20 cellular contexts compared by ENCODE assay signal in the genomic region with DNA sequence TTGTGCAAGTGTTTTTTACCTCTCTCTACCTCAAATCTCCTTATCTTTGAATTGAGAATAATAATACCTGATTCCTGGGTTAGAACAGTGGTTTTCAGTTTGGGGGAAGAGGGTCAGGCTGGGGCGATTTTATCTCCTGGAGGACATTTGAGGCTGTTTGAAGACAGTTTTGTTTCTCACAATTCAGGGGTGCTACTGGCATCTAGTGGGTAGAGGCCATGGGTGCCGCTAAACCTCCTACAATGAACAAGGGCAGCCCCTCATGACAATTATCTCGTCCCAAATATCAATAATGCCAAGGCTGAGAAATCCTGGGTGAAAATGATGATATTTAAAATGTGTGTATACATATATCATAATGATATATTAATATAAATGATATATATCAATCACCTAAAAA.
DNase-seq lines count a peak whose midpoint lies in the region; ATAC-seq, FAIRE-seq and TF ChIP-seq lines count a peak whose summit lies in the region.
"Had no signal": no experiment of that assay in that cellular context is flagged by ENCODE, and none has a peak within 500 bp of the region (broad histone marks: within the 10 kb centered on the region; RNA-seq: fewer than 3 reads in every experiment).

No MANE protein-coding gene starts in this region.

- H3K4me3 ChIP-seq in AG04449 (ENCODE audit: low read depth, low read length) = no peak overlapping the region
- H3K4me3 ChIP-seq in OCI-LY7 (ENCODE audit: low read depth, low read length, poor library complexity, severe bottlenecking) = no peak overlapping the region
- H3K4me3 ChIP-seq in epithelial cell of proximal tubule (ENCODE audit: low read depth, low read length) = no peak overlapping the region
- no peak overlapping the region for H3K4me3 ChIP-seq in small intestine (ENCODE audit: low read depth in 1 of 2, low read length in 2 of 2)
- H3K4me3 ChIP-seq: ovary, spleen, vagina had no signal

- DNase-seq in AG04449 (ENCODE audit: low read depth, low spot score) (no peak), OCI-LY7 (ENCODE audit: low spot score) (no peak), epithelial cell of proximal tubule (ENCODE audit: low read depth) (no peak), ecto neural progenitor cell (ENCODE audit: low spot score) (no peak), small intestine (no peak)
- DNase-seq: activated CD4-positive, alpha-beta T cell treated with anti-CD3 and anti-CD28 coated beads for 1 hour; activated naive CD8-positive, alpha-beta T cell treated with anti-CD3 and anti-CD28 coated beads for 36 hours; activated T-cell treated with anti-CD3 and anti-CD28 coated beads for 4 hours; AML-193; DMS53; glutamatergic neuron; NCI-H446 treated with DMSO at 0.1 percent for 48 hours; ovary; spleen; stimulated activated naive CD8-positive, alpha-beta T cell treated with anti-CD3 and anti-CD28 coated beads, Interleukin-15, amount 100 ng/mL, for 72 hours had no signal

- CTCF ChIA-PET in AG04449 (lab: Yijun Ruan, JAX) (interaction anchor here (0.7 to 1.1 kb wide), 3 partner anchors 20 to 348 kb away, joined by 3 to 4 read pairs (median 3); no protein-coding TSS in a partner anchor), OCI-LY7 (lab: Charles Lee; ENCODE audit: unreplicated experiment) (no interaction called here)

- no peak for ATAC-seq in HG02763 (IDR thresholded peaks at IDR 0.05; ENCODE audit: unreplicated experiment)
- ATAC-seq in HG03521 (IDR thresholded peaks at IDR 0.05; ENCODE audit: unreplicated experiment) = no peak
- ATAC-seq: stimulated activated naive CD8-positive, alpha-beta T cell treated with anti-CD3 and anti-CD28 coated beads, Interleukin-15, amount 100 ng/mL, for 72 hours had no signal

- no peaks in the 10 kb centered on the region for H3K9me2 ChIP-seq in OCI-LY7 (ENCODE audit: insufficient read depth, low read length)

- H3K4me1 ChIP-seq in OCI-LY7 (ENCODE audit: insufficient read depth, low read length, poor library complexity, severe bottlenecking) (no peaks in the 10 kb centered on the region), small intestine (ENCODE audit: control insufficient read depth in 2 of 2, insufficient read depth in 1 of 2, low read depth in 1 of 2, low read length in 1 of 2) (no peaks in the 10 kb centered on the region)
- H3K4me1 ChIP-seq: spleen, vagina had no signal

- POLR2A ChIA-PET in AG04449 (lab: Yijun Ruan, JAX) = no interaction called here
- POLR2A ChIA-PET in OCI-LY7 (lab: Charles Lee) = no interaction called here

- no peaks in the 10 kb centered on the region for H4K20me1 ChIP-seq in OCI-LY7 (ENCODE audit: insufficient read depth, low read length)

- no peaks in the 10 kb centered on the region for H3K79me2 ChIP-seq in OCI-LY7 (ENCODE audit: insufficient read depth, low read depth, low read length)

- TF ChIP-seq CTCF in AG04449 (IDR thresholded peaks at IDR 0.05; ENCODE audit: insufficient read depth, low read length, missing control alignments) (peak; percentile 21), GM12873 (IDR thresholded peaks at IDR 0.05; ENCODE audit: insufficient read depth, low read depth, low read length, missing control alignments) (peak; percentile 34), OCI-LY7 (conservative IDR thresholded peaks at IDR 0.05; ENCODE audit: low read length) (peak; percentile 41; the same call in 1 of the 2 replicates), epithelial cell of proximal tubule (conservative IDR thresholded peaks at IDR 0.05; ENCODE audit: low read depth, low read length) (peak; percentile 22)

- no peak for FAIRE-seq in small intestine (lab: Jason Lieb, UNC)
- FAIRE-seq: islet of Langerhans had no signal

- 67 to 83% (median 72%) methylated on average over 3 of the region's 3 CpGs for WGBS in small intestine, 3 donors

- no peak overlapping the region for H3K4me2 ChIP-seq in OCI-LY7 (ENCODE audit: low read length)

- BruUV-seq in OCI-LY7 (replicated peaks; lab: Mats Ljungman, UMichigan) = no TSS peak

- intact Hi-C loops in OCI-LY7 (cut with micrococcal nuclease; ENCODE audit: unreplicated experiment) = loop anchor here (10.0 kb wide), 1 partner anchor 88 kb away; no protein-coding TSS in a partner anchor

- H3K36me3 ChIP-seq in OCI-LY7 (ENCODE audit: insufficient read depth, low read length) = no peaks in the 10 kb centered on the region
- peaks cover 0 to 2% of the 10 kb centered on the region in 2 donors for H3K36me3 ChIP-seq in small intestine (ENCODE audit: control insufficient read depth in 2 of 2, insufficient read depth in 2 of 2, low read length in 2 of 2)
- H3K36me3 ChIP-seq: ovary, spleen, vagina had no signal

- no peaks in the 10 kb centered on the region for H3K27me3 ChIP-seq in small intestine (ENCODE audit: control insufficient read depth in 2 of 2, insufficient read depth in 2 of 2, low read length in 2 of 2)
- H3K27me3 ChIP-seq: ovary, spleen, vagina had no signal

- no peaks in the 10 kb centered on the region for H3K9me3 ChIP-seq in OCI-LY7 (ENCODE audit: low read length)
- H3K9me3 ChIP-seq in small intestine (ENCODE audit: control insufficient read depth, low read depth) = no peaks in the 10 kb centered on the region
- H3K9me3 ChIP-seq: ovary, spleen, vagina had no signal

- H2AFZ ChIP-seq in OCI-LY7 (ENCODE audit: low read length) = no peak overlapping the region

- H3K27ac ChIP-seq in OCI-LY7 (ENCODE audit: low read depth, low read length, poor library complexity, severe bottlenecking) = no peak overlapping the region
- no peak overlapping the region for H3K27ac ChIP-seq in small intestine (ENCODE audit: low read depth in 1 of 2, low read length in 1 of 2)
- H3K27ac ChIP-seq: ovary, spleen, vagina had no signal
